1 cellular context compared by ENCODE assay signal in the genomic region with DNA sequence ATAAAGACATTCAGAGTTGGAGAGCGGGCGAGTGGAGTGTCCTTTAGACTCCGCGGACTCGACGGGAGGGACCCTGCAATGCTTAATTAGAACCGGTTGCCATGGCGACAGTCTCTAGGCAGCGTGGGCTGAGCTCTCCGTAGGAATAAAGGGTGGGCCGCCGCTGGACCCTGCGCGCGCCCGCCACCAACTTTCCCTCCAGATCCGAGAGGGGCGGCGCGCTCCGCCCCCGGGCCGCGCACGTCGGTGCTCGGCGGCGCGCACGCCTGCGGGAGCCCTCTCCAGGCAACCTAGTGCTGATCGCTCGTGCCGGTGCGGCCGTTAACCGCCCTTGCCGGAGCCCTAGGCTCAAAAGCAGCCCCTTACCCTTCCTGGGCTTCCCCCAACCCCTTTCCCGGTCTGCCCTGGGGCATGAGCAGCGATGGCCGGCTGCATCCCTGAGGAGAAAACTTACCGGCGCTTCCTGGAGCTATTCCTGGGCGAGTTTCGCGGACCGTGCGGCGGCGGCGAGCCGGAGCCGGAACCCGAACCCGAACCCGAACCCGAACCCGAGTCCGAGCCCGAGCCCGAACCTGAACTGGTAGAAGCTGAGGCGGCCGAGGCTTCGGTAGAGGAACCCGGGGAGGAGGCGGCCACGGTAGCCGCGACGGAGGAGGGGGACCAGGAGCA.
A peak's percentile ranks its signal among the peaks of the same experiment; 100 is the strongest.
TF ChIP-seq lines count a peak whose summit lies in the region.

A gene (plus strand): TSS at position 278 of the 669 bp plus-strand sequence.

TF ChIP-seq in K562, 482 proteins besides CTCF, POLR2A, EP300 and RAD21 (continued from another document and continues in another):
- TF ChIP-seq, protein P1, sequence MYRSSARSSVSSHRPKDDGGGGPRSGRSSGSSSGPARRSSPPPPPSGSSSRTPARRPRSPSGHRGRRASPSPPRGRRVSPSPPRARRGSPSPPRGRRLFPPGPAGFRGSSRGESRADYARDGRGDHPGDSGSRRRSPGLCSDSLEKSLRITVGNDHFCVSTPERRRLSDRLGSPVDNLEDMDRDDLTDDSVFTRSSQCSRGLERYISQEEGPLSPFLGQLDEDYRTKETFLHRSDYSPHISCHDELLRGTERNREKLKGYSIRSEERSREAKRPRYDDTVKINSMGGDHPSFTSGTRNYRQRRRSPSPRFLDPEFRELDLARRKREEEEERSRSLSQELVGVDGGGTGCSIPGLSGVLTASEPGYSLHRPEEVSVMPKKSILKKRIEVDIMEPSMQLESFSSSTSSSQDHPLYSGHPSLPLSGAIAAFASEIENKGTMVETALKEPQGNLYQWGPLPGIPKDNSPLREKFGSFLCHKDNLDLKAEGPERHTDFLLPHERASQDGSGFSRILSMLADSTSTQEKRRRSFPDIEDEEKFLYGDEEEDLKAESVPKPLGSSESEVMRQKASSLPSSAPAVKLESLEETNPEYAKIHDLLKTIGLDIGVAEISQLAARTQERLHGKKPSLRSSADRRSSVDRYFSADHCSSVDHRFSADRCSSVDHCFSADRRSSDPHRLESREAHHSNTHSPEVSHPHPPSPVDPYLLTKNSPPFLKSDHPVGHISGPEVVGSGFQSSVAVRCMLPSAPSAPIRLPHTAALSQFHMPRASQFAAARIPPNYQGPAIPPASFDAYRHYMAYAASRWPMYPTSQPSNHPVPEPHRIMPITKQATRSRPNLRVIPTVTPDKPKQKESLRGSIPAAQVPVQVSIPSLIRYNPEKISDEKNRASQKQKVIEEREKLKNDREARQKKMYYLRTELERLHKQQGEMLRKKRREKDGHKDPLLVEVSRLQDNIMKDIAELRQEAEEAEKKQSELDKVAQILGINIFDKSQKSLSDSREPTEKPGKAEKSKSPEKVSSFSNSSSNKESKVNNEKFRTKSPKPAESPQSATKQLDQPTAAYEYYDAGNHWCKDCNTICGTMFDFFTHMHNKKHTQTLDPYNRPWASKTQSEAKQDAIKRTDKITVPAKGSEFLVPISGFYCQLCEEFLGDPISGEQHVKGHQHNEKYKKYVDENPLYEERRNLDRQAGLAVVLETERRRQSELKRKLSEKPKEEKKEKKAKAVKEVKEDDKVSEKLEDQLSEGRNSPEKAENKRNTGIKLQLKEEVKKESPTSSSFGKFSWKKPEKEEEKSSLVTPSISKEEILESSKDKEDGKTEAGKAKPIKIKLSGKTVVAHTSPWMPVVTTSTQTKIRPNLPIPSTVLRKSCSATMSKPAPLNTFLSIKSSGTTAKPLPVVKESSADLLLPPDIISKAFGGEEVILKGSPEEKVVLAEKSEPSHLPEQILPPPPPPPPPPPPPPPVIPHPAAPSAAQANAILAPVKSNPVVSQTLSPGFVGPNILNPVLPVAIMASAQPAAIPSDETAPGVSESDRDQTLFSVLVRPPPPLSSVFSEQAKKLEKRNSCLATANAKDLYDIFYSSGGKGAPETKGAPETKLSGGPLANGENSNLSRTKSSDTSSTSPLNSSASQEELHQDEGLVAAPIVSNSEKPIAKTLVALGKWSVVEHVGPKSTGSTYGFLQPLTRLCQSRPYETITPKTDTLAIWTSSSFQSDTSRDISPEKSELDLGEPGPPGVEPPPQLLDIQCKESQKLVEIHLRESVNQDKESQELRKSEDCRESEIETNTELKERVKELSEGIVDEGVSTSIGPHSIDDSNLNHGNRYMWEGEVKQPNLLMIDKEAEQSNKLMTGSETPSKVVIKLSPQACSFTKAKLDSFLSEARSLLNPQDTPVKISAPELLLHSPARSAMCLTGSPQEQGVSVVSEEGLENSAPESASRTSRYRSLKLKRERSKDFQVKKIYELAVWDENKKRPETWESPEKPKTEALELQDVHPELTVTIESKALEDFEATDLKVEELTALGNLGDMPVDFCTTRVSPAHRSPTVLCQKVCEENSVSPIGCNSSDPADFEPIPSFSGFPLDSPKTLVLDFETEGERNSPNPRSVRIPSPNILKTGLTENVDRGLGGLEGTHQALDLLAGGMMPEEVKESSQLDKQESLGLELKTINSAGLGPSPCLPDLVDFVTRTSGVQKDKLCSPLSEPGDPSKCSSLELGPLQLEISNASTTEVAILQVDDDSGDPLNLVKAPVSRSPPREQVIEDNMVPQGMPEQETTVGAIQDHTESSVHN (IDR thresholded peaks at IDR 0.05; ENCODE audit: borderline replicate concordance in 1 of 2, low read depth in 1 of 2), result no peak
- TF ChIP-seq SMARCA5 (IDR thresholded peaks at IDR 0.05), result no peak
- TF ChIP-seq U2AF1 (optimal IDR thresholded peaks at IDR 0.05; ENCODE audit: low read depth, low read length), result no peak
- no peak for TF ChIP-seq NR2C2 (CRISPR knock-in tag; IDR thresholded peaks at IDR 0.05)
- TF ChIP-seq NR2C2 (tag; IDR thresholded peaks at IDR 0.05), result no peak
- TF ChIP-seq DPF2 (IDR thresholded peaks at IDR 0.05), result no peak
- no peak for TF ChIP-seq DACH1 (IDR thresholded peaks at IDR 0.05; ENCODE audit: partially characterized antibody)
- TF ChIP-seq GATAD2B (IDR thresholded peaks at IDR 0.05; ENCODE audit: borderline replicate concordance), result no peak
- TF ChIP-seq, protein P2, sequence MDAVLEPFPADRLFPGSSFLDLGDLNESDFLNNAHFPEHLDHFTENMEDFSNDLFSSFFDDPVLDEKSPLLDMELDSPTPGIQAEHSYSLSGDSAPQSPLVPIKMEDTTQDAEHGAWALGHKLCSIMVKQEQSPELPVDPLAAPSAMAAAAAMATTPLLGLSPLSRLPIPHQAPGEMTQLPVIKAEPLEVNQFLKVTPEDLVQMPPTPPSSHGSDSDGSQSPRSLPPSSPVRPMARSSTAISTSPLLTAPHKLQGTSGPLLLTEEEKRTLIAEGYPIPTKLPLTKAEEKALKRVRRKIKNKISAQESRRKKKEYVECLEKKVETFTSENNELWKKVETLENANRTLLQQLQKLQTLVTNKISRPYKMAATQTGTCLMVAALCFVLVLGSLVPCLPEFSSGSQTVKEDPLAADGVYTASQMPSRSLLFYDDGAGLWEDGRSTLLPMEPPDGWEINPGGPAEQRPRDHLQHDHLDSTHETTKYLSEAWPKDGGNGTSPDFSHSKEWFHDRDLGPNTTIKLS (IDR thresholded peaks at IDR 0.05; ENCODE audit: borderline replicate concordance, low read depth), result no peak
- TF ChIP-seq ZNF184 (CRISPR knock-in tag; IDR thresholded peaks at IDR 0.05), result no peak
- TF ChIP-seq, protein P3, sequence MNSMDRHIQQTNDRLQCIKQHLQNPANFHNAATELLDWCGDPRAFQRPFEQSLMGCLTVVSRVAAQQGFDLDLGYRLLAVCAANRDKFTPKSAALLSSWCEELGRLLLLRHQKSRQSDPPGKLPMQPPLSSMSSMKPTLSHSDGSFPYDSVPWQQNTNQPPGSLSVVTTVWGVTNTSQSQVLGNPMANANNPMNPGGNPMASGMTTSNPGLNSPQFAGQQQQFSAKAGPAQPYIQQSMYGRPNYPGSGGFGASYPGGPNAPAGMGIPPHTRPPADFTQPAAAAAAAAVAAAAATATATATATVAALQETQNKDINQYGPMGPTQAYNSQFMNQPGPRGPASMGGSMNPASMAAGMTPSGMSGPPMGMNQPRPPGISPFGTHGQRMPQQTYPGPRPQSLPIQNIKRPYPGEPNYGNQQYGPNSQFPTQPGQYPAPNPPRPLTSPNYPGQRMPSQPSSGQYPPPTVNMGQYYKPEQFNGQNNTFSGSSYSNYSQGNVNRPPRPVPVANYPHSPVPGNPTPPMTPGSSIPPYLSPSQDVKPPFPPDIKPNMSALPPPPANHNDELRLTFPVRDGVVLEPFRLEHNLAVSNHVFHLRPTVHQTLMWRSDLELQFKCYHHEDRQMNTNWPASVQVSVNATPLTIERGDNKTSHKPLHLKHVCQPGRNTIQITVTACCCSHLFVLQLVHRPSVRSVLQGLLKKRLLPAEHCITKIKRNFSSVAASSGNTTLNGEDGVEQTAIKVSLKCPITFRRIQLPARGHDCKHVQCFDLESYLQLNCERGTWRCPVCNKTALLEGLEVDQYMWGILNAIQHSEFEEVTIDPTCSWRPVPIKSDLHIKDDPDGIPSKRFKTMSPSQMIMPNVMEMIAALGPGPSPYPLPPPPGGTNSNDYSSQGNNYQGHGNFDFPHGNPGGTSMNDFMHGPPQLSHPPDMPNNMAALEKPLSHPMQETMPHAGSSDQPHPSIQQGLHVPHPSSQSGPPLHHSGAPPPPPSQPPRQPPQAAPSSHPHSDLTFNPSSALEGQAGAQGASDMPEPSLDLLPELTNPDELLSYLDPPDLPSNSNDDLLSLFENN (IDR thresholded peaks at IDR 0.05; ENCODE audit: low read depth in 2 of 2, low read length in 2 of 2), result no peak
- TF ChIP-seq, protein P4, sequence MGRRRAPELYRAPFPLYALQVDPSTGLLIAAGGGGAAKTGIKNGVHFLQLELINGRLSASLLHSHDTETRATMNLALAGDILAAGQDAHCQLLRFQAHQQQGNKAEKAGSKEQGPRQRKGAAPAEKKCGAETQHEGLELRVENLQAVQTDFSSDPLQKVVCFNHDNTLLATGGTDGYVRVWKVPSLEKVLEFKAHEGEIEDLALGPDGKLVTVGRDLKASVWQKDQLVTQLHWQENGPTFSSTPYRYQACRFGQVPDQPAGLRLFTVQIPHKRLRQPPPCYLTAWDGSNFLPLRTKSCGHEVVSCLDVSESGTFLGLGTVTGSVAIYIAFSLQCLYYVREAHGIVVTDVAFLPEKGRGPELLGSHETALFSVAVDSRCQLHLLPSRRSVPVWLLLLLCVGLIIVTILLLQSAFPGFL (CRISPR knock-in tag; IDR thresholded peaks at IDR 0.05), result no peak
- TF ChIP-seq, protein P5, sequence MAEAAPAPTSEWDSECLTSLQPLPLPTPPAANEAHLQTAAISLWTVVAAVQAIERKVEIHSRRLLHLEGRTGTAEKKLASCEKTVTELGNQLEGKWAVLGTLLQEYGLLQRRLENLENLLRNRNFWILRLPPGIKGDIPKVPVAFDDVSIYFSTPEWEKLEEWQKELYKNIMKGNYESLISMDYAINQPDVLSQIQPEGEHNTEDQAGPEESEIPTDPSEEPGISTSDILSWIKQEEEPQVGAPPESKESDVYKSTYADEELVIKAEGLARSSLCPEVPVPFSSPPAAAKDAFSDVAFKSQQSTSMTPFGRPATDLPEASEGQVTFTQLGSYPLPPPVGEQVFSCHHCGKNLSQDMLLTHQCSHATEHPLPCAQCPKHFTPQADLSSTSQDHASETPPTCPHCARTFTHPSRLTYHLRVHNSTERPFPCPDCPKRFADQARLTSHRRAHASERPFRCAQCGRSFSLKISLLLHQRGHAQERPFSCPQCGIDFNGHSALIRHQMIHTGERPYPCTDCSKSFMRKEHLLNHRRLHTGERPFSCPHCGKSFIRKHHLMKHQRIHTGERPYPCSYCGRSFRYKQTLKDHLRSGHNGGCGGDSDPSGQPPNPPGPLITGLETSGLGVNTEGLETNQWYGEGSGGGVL (CRISPR knock-in tag; IDR thresholded peaks at IDR 0.05), result no peak
- no peak for TF ChIP-seq MTA1 (IDR thresholded peaks at IDR 0.05; ENCODE audit: borderline replicate concordance)
- no peak for TF ChIP-seq MAFK (IDR thresholded peaks at IDR 0.05; ENCODE audit: low read length)
- peak; percentile 73; the same call in 1 of the 2 replicates for TF ChIP-seq BMI1 (IDR thresholded peaks at IDR 0.05; ENCODE audit: low read length)
- TF ChIP-seq, protein P6, sequence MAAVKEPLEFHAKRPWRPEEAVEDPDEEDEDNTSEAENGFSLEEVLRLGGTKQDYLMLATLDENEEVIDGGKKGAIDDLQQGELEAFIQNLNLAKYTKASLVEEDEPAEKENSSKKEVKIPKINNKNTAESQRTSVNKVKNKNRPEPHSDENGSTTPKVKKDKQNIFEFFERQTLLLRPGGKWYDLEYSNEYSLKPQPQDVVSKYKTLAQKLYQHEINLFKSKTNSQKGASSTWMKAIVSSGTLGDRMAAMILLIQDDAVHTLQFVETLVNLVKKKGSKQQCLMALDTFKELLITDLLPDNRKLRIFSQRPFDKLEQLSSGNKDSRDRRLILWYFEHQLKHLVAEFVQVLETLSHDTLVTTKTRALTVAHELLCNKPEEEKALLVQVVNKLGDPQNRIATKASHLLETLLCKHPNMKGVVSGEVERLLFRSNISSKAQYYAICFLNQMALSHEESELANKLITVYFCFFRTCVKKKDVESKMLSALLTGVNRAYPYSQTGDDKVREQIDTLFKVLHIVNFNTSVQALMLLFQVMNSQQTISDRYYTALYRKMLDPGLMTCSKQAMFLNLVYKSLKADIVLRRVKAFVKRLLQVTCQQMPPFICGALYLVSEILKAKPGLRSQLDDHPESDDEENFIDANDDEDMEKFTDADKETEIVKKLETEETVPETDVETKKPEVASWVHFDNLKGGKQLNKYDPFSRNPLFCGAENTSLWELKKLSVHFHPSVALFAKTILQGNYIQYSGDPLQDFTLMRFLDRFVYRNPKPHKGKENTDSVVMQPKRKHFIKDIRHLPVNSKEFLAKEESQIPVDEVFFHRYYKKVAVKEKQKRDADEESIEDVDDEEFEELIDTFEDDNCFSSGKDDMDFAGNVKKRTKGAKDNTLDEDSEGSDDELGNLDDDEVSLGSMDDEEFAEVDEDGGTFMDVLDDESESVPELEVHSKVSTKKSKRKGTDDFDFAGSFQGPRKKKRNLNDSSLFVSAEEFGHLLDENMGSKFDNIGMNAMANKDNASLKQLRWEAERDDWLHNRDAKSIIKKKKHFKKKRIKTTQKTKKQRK (IDR thresholded peaks at IDR 0.05; ENCODE audit: borderline replicate concordance, low read depth, low read length), result no peak
- no peak for TF ChIP-seq MTF1 (CRISPR knock-in tag; IDR thresholded peaks at IDR 0.05; ENCODE audit: borderline replicate concordance)
- TF ChIP-seq NBN (IDR thresholded peaks at IDR 0.05; ENCODE audit: low read depth), result no peak
- TF ChIP-seq, protein P7, sequence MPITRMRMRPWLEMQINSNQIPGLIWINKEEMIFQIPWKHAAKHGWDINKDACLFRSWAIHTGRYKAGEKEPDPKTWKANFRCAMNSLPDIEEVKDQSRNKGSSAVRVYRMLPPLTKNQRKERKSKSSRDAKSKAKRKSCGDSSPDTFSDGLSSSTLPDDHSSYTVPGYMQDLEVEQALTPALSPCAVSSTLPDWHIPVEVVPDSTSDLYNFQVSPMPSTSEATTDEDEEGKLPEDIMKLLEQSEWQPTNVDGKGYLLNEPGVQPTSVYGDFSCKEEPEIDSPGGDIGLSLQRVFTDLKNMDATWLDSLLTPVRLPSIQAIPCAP (CRISPR knock-in tag; IDR thresholded peaks at IDR 0.05; ENCODE audit: borderline replicate concordance), result no peak
- TF ChIP-seq BACH1 (tag; IDR thresholded peaks at IDR 0.05), result no peak
- TF ChIP-seq FOXK2 (conservative IDR thresholded peaks at IDR 0.05 in 1 of 2, IDR thresholded peaks at IDR 0.05 in 1 of 2; ENCODE audit: low read depth in 2 of 2), result no peak
- TF ChIP-seq POLR2H (tag; IDR thresholded peaks at IDR 0.05; ENCODE audit: low read depth), result no peak
- TF ChIP-seq FOS (IDR thresholded peaks at IDR 0.05; ENCODE audit: extremely low read depth, insufficient read length), result no peak
- TF ChIP-seq SREBF1 (IDR thresholded peaks at IDR 0.05; ENCODE audit: borderline replicate concordance, low read depth, low read length), result no peak
- TF ChIP-seq XRCC5 (IDR thresholded peaks at IDR 0.05; ENCODE audit: low read depth, low read length), result no peak
- TF ChIP-seq ZNF445 (CRISPR knock-in tag; IDR thresholded peaks at IDR 0.05; ENCODE audit: low read depth), result no peak
- TF ChIP-seq ZNF707 (CRISPR knock-in tag; conservative IDR thresholded peaks at IDR 0.05), result no peak
